Comparison of ENCODE assay signal across 8 cellular contexts in genomic region chr21:29376556-29376955, GRCh38.
DNase-seq lines count a peak whose midpoint lies in the region; ATAC-seq and TF ChIP-seq lines count a peak whose summit lies in the region.

No MANE protein-coding gene starts in this region.

- no peaks in the 10 kb centered on the region for H3K36me3 ChIP-seq in KMS-11 (ENCODE audit: insufficient read depth)

- H3K27ac ChIP-seq in KMS-11, result no peak overlapping the region

- H3K4me1 Mint-ChIP-seq in effector memory CD8-positive, alpha-beta T cell (ENCODE audit: low read depth in 2 of 2), result peaks cover 0 to 8% of the 10 kb centered on the region in 2 donors
- no peaks in the 10 kb centered on the region for H3K4me1 Mint-ChIP-seq in nephron progenitor cell

- H3K4me1 ChIP-seq in KMS-11 (ENCODE audit: low read depth, poor library complexity, severe bottlenecking), result peaks cover 3% of the 10 kb centered on the region

- H3K4me2 ChIP-seq in KMS-11, result no peak overlapping the region

- H2AFZ ChIP-seq in KMS-11 (ENCODE audit: low read depth), result no peak overlapping the region

- in situ Hi-C loops in G401 (cut with HindIII; ENCODE audit: low sequenced_read_pairs), result no loop called here

- DNase-seq in G401 (ENCODE audit: low spot score) (peak; percentile 21), nephron progenitor cell (peak; percentile 16), putamen (ENCODE audit: low spot score) (no peak), NCI-H1930 (lab: John Stamatoyannopoulos, UW) (no peak)
- peak; percentile 14 for DNase-seq in activated CD4-positive, alpha-beta T cell treated with anti-CD3 and anti-CD28 coated beads for 1 hour
- DNase-seq in effector memory CD8-positive, alpha-beta T cell, result peak; percentile 30 to 50 (median 36)

- no peak overlapping the region for H3K9ac ChIP-seq in KMS-11

- peak overlapping the region in 1 of 2 donors; percentile 9 for H3K27ac Mint-ChIP-seq in effector memory CD8-positive, alpha-beta T cell
- peak overlapping the region; percentile 59 for H3K27ac Mint-ChIP-seq in nephron progenitor cell

- H3K27me3 Mint-ChIP-seq in effector memory CD8-positive, alpha-beta T cell, result no peaks in the 10 kb centered on the region
- no peaks in the 10 kb centered on the region for H3K27me3 Mint-ChIP-seq in nephron progenitor cell (ENCODE audit: low read depth, poor library complexity)

- ATAC-seq in GM21367 (IDR thresholded peaks at IDR 0.05; ENCODE audit: unreplicated experiment), result peak; percentile 84
- peak; percentile 84 for ATAC-seq in effector memory CD8-positive, alpha-beta T cell (replicated peaks)

- no peaks in the 10 kb centered on the region for H3K27me3 ChIP-seq in KMS-11 (ENCODE audit: insufficient read depth, low read depth)

- peak; percentile 76 for TF ChIP-seq CTCF in KMS-11 (conservative IDR thresholded peaks at IDR 0.05; ENCODE audit: low read depth, low read length)
- TF ChIP-seq CTCF in nephron progenitor cell (IDR thresholded peaks at IDR 0.05), result no peak

- H3K9me3 Mint-ChIP-seq in effector memory CD8-positive, alpha-beta T cell, result no peaks in the 10 kb centered on the region
- H3K9me3 Mint-ChIP-seq in nephron progenitor cell, result no peaks in the 10 kb centered on the region

- H3K36me3 Mint-ChIP-seq in effector memory CD8-positive, alpha-beta T cell (ENCODE audit: insufficient read depth), result no peaks in the 10 kb centered on the region
- peaks cover 11% of the 10 kb centered on the region for H3K36me3 Mint-ChIP-seq in nephron progenitor cell (ENCODE audit: low read depth)

- no peak overlapping the region for H3K4me3 Mint-ChIP-seq in effector memory CD8-positive, alpha-beta T cell
- H3K4me3 Mint-ChIP-seq in nephron progenitor cell, result no peak overlapping the region

- H4K20me1 ChIP-seq in KMS-11 (ENCODE audit: insufficient read depth), result no peaks in the 10 kb centered on the region

- no peak overlapping the region for H3K4me3 ChIP-seq in KMS-11 (IDR thresholded peaks at IDR 0.05; ENCODE audit: insufficient read depth, low read depth, low read length)

- H3K79me2 ChIP-seq in KMS-11 (ENCODE audit: insufficient read depth, low read depth), result no peaks in the 10 kb centered on the region

Comparison
In these comparisons a context has a peak if more than half of its experiments do, and no peak if none do; other contexts are left out.
1. DNase-seq: peak in G401 (single experiment), activated CD4-positive, alpha-beta T cell treated with anti-CD3 and anti-CD28 coated beads for 1 hour (single experiment), effector memory CD8-positive, alpha-beta T cell (3 of 3) and nephron progenitor cell (single experiment); none in putamen (single experiment) and NCI-H1930 (0 of 2).